In the genomic region with DNA sequence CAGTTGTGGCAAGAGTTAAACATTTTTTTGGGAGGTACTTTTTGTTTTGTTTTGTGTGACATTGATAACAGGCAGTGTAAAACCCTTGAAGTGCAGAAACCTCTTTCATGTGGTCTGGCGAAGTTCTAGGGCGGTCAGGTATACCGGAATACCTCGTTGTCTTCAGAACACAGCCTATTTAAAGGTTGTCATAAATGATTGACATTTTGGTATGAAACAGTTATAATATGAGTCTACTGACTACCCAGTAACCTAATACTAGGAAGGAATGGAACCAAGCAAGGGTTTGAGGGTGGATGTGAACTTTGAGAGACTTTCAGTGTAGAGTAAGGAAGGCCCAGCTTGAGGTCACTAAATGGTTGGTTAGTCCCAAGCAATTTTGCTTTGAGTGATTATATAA, we compare ENCODE assay signal across 9 cellular contexts. TPM values are rescaled to one million over a fixed set of nuclear protein-coding genes. Genes with fewer than 3 reads are reported as not detected.
DNase-seq lines count a peak whose midpoint lies in the region; ATAC-seq and TF ChIP-seq lines count a peak whose summit lies in the region.
"Had no signal": no experiment of that assay in that cellular context is flagged by ENCODE, and none has a peak within 500 bp of the region (broad histone marks: within the 10 kb centered on the region; RNA-seq: fewer than 3 reads in every experiment).

No MANE protein-coding gene starts in this region.

- H3K27me3 ChIP-seq in testis = no peaks in the 10 kb centered on the region

- ATAC-seq in GM19372 (IDR thresholded peaks at IDR 0.05; ENCODE audit: low read depth, unreplicated experiment) (peak; percentile 92), HG03378 (IDR thresholded peaks at IDR 0.05; ENCODE audit: unreplicated experiment) (peak; percentile 90)

- H3K27ac Mint-ChIP-seq in activated T-helper 1 cell treated with anti-CD3 and anti-CD28 coated beads, Interleukin-12 subunit alpha, Interleukin-12 subunit beta, Interleukin-2, Interleukin-4 antibody, amounts not matched to agents 30 ng/mL and 10 ng/mL and 1 ng/mL, durations not matched to agents 14 hours and 24 hours and 36 hours = peak overlapping the region; percentile 78
- no peak overlapping the region for H3K27ac Mint-ChIP-seq in endothelial cell (ENCODE audit: unreplicated experiment)
- H3K27ac Mint-ChIP-seq: memory B cell had no signal

- intact Hi-C loops in activated T-helper 1 cell treated with anti-CD3 and anti-CD28 coated beads, Interleukin-12 subunit alpha, Interleukin-12 subunit beta, Interleukin-2, Interleukin-4 antibody, amounts not matched to agents 30 ng/mL and 10 ng/mL and 1 ng/mL, durations not matched to agents 14 hours and 24 hours and 36 hours (cut with micrococcal nuclease) = loop anchor here (1.0 to 5.0 kb wide), 7 partner anchors 14 to 1970 kb away; a partner anchor contains a TSS
- intact Hi-C loops in testis (cut with DNase I; ENCODE audit: low total_unique reads) = no loop called here

- H3K4me1 Mint-ChIP-seq in activated T-helper 1 cell treated with anti-CD3 and anti-CD28 coated beads, Interleukin-12 subunit alpha, Interleukin-12 subunit beta, Interleukin-2, Interleukin-4 antibody, amounts not matched to agents 30 ng/mL and 10 ng/mL and 1 ng/mL, durations not matched to agents 14 hours and 24 hours and 36 hours (ENCODE audit: low read depth) = peaks cover 57% of the 10 kb centered on the region
- no peaks in the 10 kb centered on the region for H3K4me1 Mint-ChIP-seq in endothelial cell (ENCODE audit: unreplicated experiment)
- H3K4me1 Mint-ChIP-seq: memory B cell had no signal

- 88 to 90% methylated on average over 4 of the region's 4 CpGs for WGBS in testis, 2 donors

- H3K36me3 Mint-ChIP-seq in activated T-helper 1 cell treated with anti-CD3 and anti-CD28 coated beads, Interleukin-12 subunit alpha, Interleukin-12 subunit beta, Interleukin-2, Interleukin-4 antibody, amounts not matched to agents 30 ng/mL and 10 ng/mL and 1 ng/mL, durations not matched to agents 14 hours and 24 hours and 36 hours (ENCODE audit: low read depth) = peaks cover 19% of the 10 kb centered on the region
- H3K36me3 Mint-ChIP-seq in endothelial cell (ENCODE audit: low read depth, unreplicated experiment) = no peaks in the 10 kb centered on the region

- no peaks in the 10 kb centered on the region for H3K27me3 Mint-ChIP-seq in activated T-helper 1 cell treated with anti-CD3 and anti-CD28 coated beads, Interleukin-12 subunit alpha, Interleukin-12 subunit beta, Interleukin-2, Interleukin-4 antibody, amounts not matched to agents 30 ng/mL and 10 ng/mL and 1 ng/mL, durations not matched to agents 14 hours and 24 hours and 36 hours (ENCODE audit: insufficient read depth)
- H3K27me3 Mint-ChIP-seq in endothelial cell (ENCODE audit: unreplicated experiment) = no peaks in the 10 kb centered on the region
- H3K27me3 Mint-ChIP-seq: memory B cell had no signal

- no peak overlapping the region for H3K4me3 Mint-ChIP-seq in activated T-helper 1 cell treated with anti-CD3 and anti-CD28 coated beads, Interleukin-12 subunit alpha, Interleukin-12 subunit beta, Interleukin-2, Interleukin-4 antibody, amounts not matched to agents 30 ng/mL and 10 ng/mL and 1 ng/mL, durations not matched to agents 14 hours and 24 hours and 36 hours
- H3K4me3 Mint-ChIP-seq in endothelial cell (ENCODE audit: unreplicated experiment) = no peak overlapping the region
- H3K4me3 Mint-ChIP-seq: memory B cell had no signal

- TF ChIP-seq POLR2A in testis (IDR thresholded peaks at IDR 0.05) = no peak

- TF ChIP-seq CTCF in testis (IDR thresholded peaks at IDR 0.05) (no peak), endothelial cell (IDR thresholded peaks at IDR 0.05; ENCODE audit: unreplicated experiment) (no peak)

- H3K27ac ChIP-seq in testis = no peak overlapping the region

- peak; percentile 70 for DNase-seq in activated T-helper 1 cell treated with anti-CD3 and anti-CD28 coated beads, Interleukin-12 subunit alpha, Interleukin-12 subunit beta, Interleukin-2, Interleukin-4 antibody, amounts not matched to agents 30 ng/mL and 10 ng/mL and 1 ng/mL, durations not matched to agents 14 hours and 24 hours and 36 hours (ENCODE audit: low spot score)
- peak in 2 of 3 donors; percentile 13 to 41 for DNase-seq in stimulated activated CD4-positive, alpha-beta T cell treated with anti-CD3 and anti-CD28 coated beads, TNF-alpha, amount 100 ng/mL, for 48 hours (ENCODE audit: low read depth in 3 of 3)
- no peak for DNase-seq in testis
- DNase-seq in endothelial cell (ENCODE audit: low spot score) = no peak
- no peak for DNase-seq in HT-29 (ENCODE audit: low spot score)
- no peak for DNase-seq in NCI-H345 treated with DMSO at 0.1 percent for 48 hours (lab: John Stamatoyannopoulos, UW; ENCODE audit: unreplicated experiment)

- H3K9me3 ChIP-seq in testis = no peaks in the 10 kb centered on the region

- H3K4me1 ChIP-seq in testis = no peaks in the 10 kb centered on the region

- H3K9me3 Mint-ChIP-seq in activated T-helper 1 cell treated with anti-CD3 and anti-CD28 coated beads, Interleukin-12 subunit alpha, Interleukin-12 subunit beta, Interleukin-2, Interleukin-4 antibody, amounts not matched to agents 30 ng/mL and 10 ng/mL and 1 ng/mL, durations not matched to agents 14 hours and 24 hours and 36 hours = peaks cover 7% of the 10 kb centered on the region
- H3K9me3 Mint-ChIP-seq in endothelial cell (ENCODE audit: unreplicated experiment) = no peaks in the 10 kb centered on the region
- H3K9me3 Mint-ChIP-seq: memory B cell had no signal

- no peaks in the 10 kb centered on the region for H3K36me3 ChIP-seq in testis (ENCODE audit: low read depth, missing control alignments)

- H3K4me3 ChIP-seq in testis = no peak overlapping the region

RNA-seq across cellular contexts. Expression of a gene that starts 40.5 kb away (rescaled TPM):
- 5.1 and 7.3 TPM in 2 replicates for total RNA-seq in activated T-helper 1 cell treated with anti-CD3 and anti-CD28 coated beads, Interleukin-12 subunit alpha, Interleukin-12 subunit beta, Interleukin-2, Interleukin-4 antibody, amounts not matched to agents 30 ng/mL and 10 ng/mL and 1 ng/mL, durations not matched to agents 14 hours and 24 hours and 36 hours
- total RNA-seq in testis (10 to 100 TPM; 21.6 to 44.5 TPM), endothelial cell (ENCODE audit: unreplicated experiment) (13.9 TPM)
- polyA plus RNA-seq in testis (ENCODE audit: insufficient read depth, low read depth, low replicate concordance) = 12.9 TPM
- total RNA-seq in HT-29 (2014; rRNA removed; shearing (Covaris generic)) = 28.3 and 33.8 TPM in 2 replicates

RNA-seq across cellular contexts. Expression of a gene that starts 57.8 kb away (rescaled TPM):
- 28.3 and 29.6 TPM in 2 replicates for total RNA-seq in activated T-helper 1 cell treated with anti-CD3 and anti-CD28 coated beads, Interleukin-12 subunit alpha, Interleukin-12 subunit beta, Interleukin-2, Interleukin-4 antibody, amounts not matched to agents 30 ng/mL and 10 ng/mL and 1 ng/mL, durations not matched to agents 14 hours and 24 hours and 36 hours
- 10 to 100 TPM; 57.1 to 68.9 TPM for total RNA-seq in testis
- 67.3 TPM for polyA plus RNA-seq in testis (ENCODE audit: insufficient read depth, low read depth, low replicate concordance)
- 23.1 TPM for total RNA-seq in endothelial cell (ENCODE audit: unreplicated experiment)
- 27.2 and 30.9 TPM in 2 replicates for total RNA-seq in HT-29 (2014; rRNA removed; shearing (Covaris generic))

Comparison
In these comparisons a context has a peak if more than half of its experiments do, and no peak if none do; other contexts are left out.
1. DNase-seq: peak in activated T-helper 1 cell treated with anti-CD3 and anti-CD28 coated beads, Interleukin-12 subunit alpha, Interleukin-12 subunit beta, Interleukin-2, Interleukin-4 antibody, amounts not matched to agents 30 ng/mL and 10 ng/mL and 1 ng/mL, durations not matched to agents 14 hours and 24 hours and 36 hours (single experiment) and stimulated activated CD4-positive, alpha-beta T cell treated with anti-CD3 and anti-CD28 coated beads, TNF-alpha, amount 100 ng/mL, for 48 hours (2 of 3); none in testis (single experiment), endothelial cell (single experiment), HT-29 (single experiment) and NCI-H345 treated with DMSO at 0.1 percent for 48 hours (single experiment).